ENCODE assay signal across 9 cellular contexts in the genomic region with DNA sequence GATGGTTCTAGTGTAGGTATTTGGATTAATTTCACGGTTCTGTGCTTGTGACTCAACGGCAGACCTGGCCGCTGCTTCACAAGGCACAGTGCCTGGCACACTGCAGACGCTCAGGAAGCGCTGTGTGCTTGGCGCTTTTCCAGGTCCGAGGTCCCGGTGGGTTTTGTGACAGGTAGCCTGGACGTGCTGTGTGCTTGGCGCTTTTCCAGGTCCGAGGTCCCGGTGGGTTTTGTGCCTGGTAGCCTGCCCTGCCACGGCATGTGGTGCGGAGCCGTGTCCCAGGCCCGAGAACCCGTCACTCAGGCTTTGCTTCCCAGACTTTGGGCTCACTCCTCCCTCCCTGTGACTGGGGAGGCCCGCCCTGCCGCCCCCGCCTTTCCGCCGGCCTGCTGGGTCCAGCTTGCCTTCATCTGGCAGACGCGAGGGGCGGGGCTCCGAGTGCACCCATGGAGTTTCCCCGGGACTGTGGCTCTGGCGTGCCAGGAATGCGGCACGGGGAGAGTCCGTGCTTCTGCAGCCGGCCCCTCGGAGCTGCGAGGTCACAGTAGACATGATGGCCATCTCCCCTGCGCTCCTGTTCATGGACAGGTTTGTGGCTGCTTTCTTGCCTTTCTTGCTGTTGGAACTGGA. TPM values are rescaled to one million over a fixed set of nuclear protein-coding genes. Genes with fewer than 3 reads are reported as not detected.
DNase-seq lines count a peak whose midpoint lies in the region; ATAC-seq and TF ChIP-seq lines count a peak whose summit lies in the region.
"Had no signal": no experiment of that assay in that cellular context is flagged by ENCODE, and none has a peak within 500 bp of the region (broad histone marks: within the 10 kb centered on the region; RNA-seq: fewer than 3 reads in every experiment).

No MANE protein-coding gene starts in this region.

- no peak overlapping the region for H3K4me3 ChIP-seq in HUES48 (ENCODE audit: low read depth, low read length)
- peak overlapping the region in 32 of 59 donors; percentile 4 to 47 (median 29) for H3K4me3 ChIP-seq in dorsolateral prefrontal cortex
- no peak overlapping the region for H3K4me3 ChIP-seq in left lung
- H3K4me3 ChIP-seq in tibial artery, result peak overlapping the region in 1 of 2 donors; percentile 15

- H3K9ac ChIP-seq in HUES48 (ENCODE audit: low read depth, low read length), result no peak overlapping the region; the same call in 1 of the 2 replicates

- ATAC-seq in left lung, result peak; percentile 68
- no peak for ATAC-seq in GM21737 (IDR thresholded peaks at IDR 0.05; ENCODE audit: unreplicated experiment)
- ATAC-seq: activated CD4-positive, CD25-positive, alpha-beta regulatory T cell treated with anti-CD3 and anti-CD28 coated beads, Interleukin-2, amount 50 U/mL, for 24 hours had no signal

- H3K36me3 ChIP-seq in HUES48 (ENCODE audit: control insufficient read depth, insufficient read depth, low read length) (no peaks in the 10 kb centered on the region), left lung (peaks cover 0 to 4% of the 10 kb centered on the region in 2 donors), tibial artery (no peaks in the 10 kb centered on the region)

- DNase-seq in dorsolateral prefrontal cortex, result peak in 5 of 10 donors; percentile 47 to 74 (median 63)
- peak; percentile 72 to 87 for DNase-seq in left lung
- peak; percentile 50 to 78 for DNase-seq in tibial artery
- DNase-seq in T-helper 2 cell, result no peak
- DNase-seq in NOMO-1 treated with DMSO at 0.1 percent for 48 hours (lab: John Stamatoyannopoulos, UW; ENCODE audit: unreplicated experiment), result no peak
- DNase-seq in hippocampal formation (lab: John Stamatoyannopoulos, UW), result no peak

- H3K27me3 ChIP-seq in HUES48 (ENCODE audit: control insufficient read depth, insufficient read depth, low read length) (no peaks in the 10 kb centered on the region), dorsolateral prefrontal cortex (no peaks in the 10 kb centered on the region), left lung (no peaks in the 10 kb centered on the region), tibial artery (no peaks in the 10 kb centered on the region)

- H3K9me3 ChIP-seq in HUES48 (ENCODE audit: control insufficient read depth, insufficient read depth, low read length) (no peaks in the 10 kb centered on the region), left lung (no peaks in the 10 kb centered on the region), tibial artery (no peaks in the 10 kb centered on the region)

- intact Hi-C loops in dorsolateral prefrontal cortex (cut with DNase I), result no loop called here
- intact Hi-C loops in left lung (cut with DNase I), result no loop called here
- intact Hi-C loops in tibial artery (cut with DNase I; ENCODE audit: low total_unique reads), result no loop called here

- peaks cover 18% of the 10 kb centered on the region; the same call in 1 of the 2 replicates for H3K4me1 ChIP-seq in HUES48 (ENCODE audit: control insufficient read depth, insufficient read depth, low read length)
- H3K4me1 ChIP-seq in left lung, result peaks cover 7 to 54% of the 10 kb centered on the region in 2 donors
- peaks cover 0 to 13% (median 3%) of the 10 kb centered on the region in 4 donors for H3K4me1 ChIP-seq in tibial artery

- H3K27ac ChIP-seq in HUES48 (ENCODE audit: low read depth, low read length) (peak overlapping the region; percentile 55), dorsolateral prefrontal cortex (peak overlapping the region in 1 of 59 donors; percentile 6), left lung (peak overlapping the region; percentile 8 to 42), tibial artery (no peak overlapping the region)

- TF ChIP-seq CTCF in dorsolateral prefrontal cortex (IDR thresholded peaks at IDR 0.05 in 54 of 56, conservative IDR thresholded peaks at IDR 0.05 in 2 of 56; ENCODE audit: low read depth in 1 of 56, partially characterized antibody in 56 of 56), result no peak
- no peak for TF ChIP-seq CTCF in left lung (IDR thresholded peaks at IDR 0.05)
- TF ChIP-seq CTCF in tibial artery (IDR thresholded peaks at IDR 0.05), result no peak

RNA-seq across cellular contexts. Expression of gene TBC1D14, which starts 44.2 kb away (rescaled TPM):
- total RNA-seq in dorsolateral prefrontal cortex (10 to 100 TPM; 44.0 to 85.9 (median 62.0) TPM), left lung (10 to 100 TPM; 45.6 to 73.4 TPM)

Comparison
In these comparisons a context has a peak if more than half of its experiments do, and no peak if none do; other contexts are left out.
1. H3K27ac ChIP-seq: peak in HUES48 (single experiment) and left lung (2 of 2); none in tibial artery (0 of 2).
2. H3K4me3 ChIP-seq: peak in dorsolateral prefrontal cortex (32 of 59); none in HUES48 (single experiment) and left lung (0 of 2).
3. DNase-seq: peak in left lung (2 of 2) and tibial artery (2 of 2); none in T-helper 2 cell (0 of 5), NOMO-1 treated with DMSO at 0.1 percent for 48 hours (single experiment) and hippocampal formation (0 of 2).